13 cellular contexts compared by ENCODE assay signal in genomic region chr1:181018901-181019681, GRCh38. TPM values are rescaled to one million over a fixed set of nuclear protein-coding genes. Genes with fewer than 3 reads are reported as not detected.
DNase-seq lines count a peak whose midpoint lies in the region; ATAC-seq and TF ChIP-seq lines count a peak whose summit lies in the region.
"Had no signal": no experiment of that assay in that cellular context is flagged by ENCODE, and none has a peak within 500 bp of the region (broad histone marks: within the 10 kb centered on the region; RNA-seq: fewer than 3 reads in every experiment).

No MANE protein-coding gene starts in this region.

- peaks cover 34% of the 10 kb centered on the region for H3K4me1 Mint-ChIP-seq in activated T-cell treated with anti-CD3 and anti-CD28 coated beads, Interleukin-2, amount 50 U/mL, for 72 hours (ENCODE audit: low read depth)
- peaks cover 40% of the 10 kb centered on the region for H3K4me1 Mint-ChIP-seq in central memory CD8-positive, alpha-beta T cell

- DNase-seq in activated T-cell treated with anti-CD3 and anti-CD28 coated beads, Interleukin-2, amount 50 U/mL, for 72 hours = peak in 1 of 2 donors; percentile 26
- DNase-seq in activated T-cell treated with anti-CD3 and anti-CD28 coated beads, Interleukin-2, amount 50 U/mL, for 48 hours = no peak
- DNase-seq in PC-9 = no peak
- DNase-seq in central memory CD8-positive, alpha-beta T cell (ENCODE audit: low spot score in 2 of 2) = no peak
- DNase-seq in HK-2 (ENCODE audit: unreplicated experiment) = no peak
- no peak for DNase-seq in GM03348 (ENCODE audit: low spot score)
- DNase-seq: central memory CD4-positive, alpha-beta T cell; esophagus squamous epithelium; sigmoid colon; upper lobe of right lung had no signal

- no peaks in the 10 kb centered on the region for H3K9me3 Mint-ChIP-seq in activated T-cell treated with anti-CD3 and anti-CD28 coated beads, Interleukin-2, amount 50 U/mL, for 72 hours
- no peaks in the 10 kb centered on the region for H3K9me3 Mint-ChIP-seq in central memory CD8-positive, alpha-beta T cell

- no peak for TF ChIP-seq CTCF in PC-9 (conservative IDR thresholded peaks at IDR 0.05)

- peaks cover 18% of the 10 kb centered on the region for H3K4me1 ChIP-seq in PC-9 (replicated peaks; ENCODE audit: insufficient read depth)
- peaks cover 15% of the 10 kb centered on the region for H3K4me1 ChIP-seq in skeletal muscle satellite cell (ENCODE audit: control insufficient read depth, insufficient read depth, low read length)

- CTCF ChIA-PET in PC-9 (lab: Charles Lee) = interaction anchor here (0.6 kb wide), 1 partner anchor 67 kb away, joined by 8 read pairs; no protein-coding TSS in a partner anchor

- no peak overlapping the region for H3K9ac ChIP-seq in skeletal muscle satellite cell (ENCODE audit: low read depth, low read length)
- H3K9ac ChIP-seq: KMS-11 had no signal

- no peak overlapping the region for H2AFZ ChIP-seq in PC-9

- H3K27me3 ChIP-seq in PC-9 (ENCODE audit: insufficient read depth, low read depth) = no peaks in the 10 kb centered on the region
- no peaks in the 10 kb centered on the region for H3K27me3 ChIP-seq in skeletal muscle satellite cell (ENCODE audit: control insufficient read depth, insufficient read depth, low read length)
- H3K27me3 ChIP-seq: esophagus squamous epithelium, sigmoid colon, upper lobe of right lung had no signal

- peaks cover 51% of the 10 kb centered on the region for H4K20me1 ChIP-seq in PC-9 (ENCODE audit: insufficient read depth)

- H3K9me2 ChIP-seq in PC-9 (ENCODE audit: insufficient read depth) = no peaks in the 10 kb centered on the region

- H3K4me3 Mint-ChIP-seq in activated T-cell treated with anti-CD3 and anti-CD28 coated beads, Interleukin-2, amount 50 U/mL, for 72 hours = peak overlapping the region; percentile 59 to 95
- no peak overlapping the region for H3K4me3 Mint-ChIP-seq in central memory CD8-positive, alpha-beta T cell

- H3K9me3 ChIP-seq in PC-9 (ENCODE audit: insufficient read depth, low read depth) (no peaks in the 10 kb centered on the region), skeletal muscle satellite cell (replicated peaks; ENCODE audit: low read length) (no peaks in the 10 kb centered on the region)
- H3K9me3 ChIP-seq: esophagus squamous epithelium, sigmoid colon, upper lobe of right lung had no signal

- BruUV-seq in PC-9 (replicated peaks; lab: Mats Ljungman, UMichigan) = TSS peak; percentile 1

- intact Hi-C loops in PC-9 (cut with micrococcal nuclease; ENCODE audit: unreplicated experiment) = no loop called here

- peaks cover 5 to 12% of the 10 kb centered on the region in 2 donors for H3K36me3 Mint-ChIP-seq in activated T-cell treated with anti-CD3 and anti-CD28 coated beads, Interleukin-2, amount 50 U/mL, for 72 hours (ENCODE audit: insufficient read depth in 2 of 2)
- peaks cover 26% of the 10 kb centered on the region for H3K36me3 Mint-ChIP-seq in central memory CD8-positive, alpha-beta T cell (ENCODE audit: insufficient read depth)

- H3K4me2 ChIP-seq in PC-9 (0 out of 2 replicates have a peak overlapping the region, but pooled peaks have one; percentile 9), skeletal muscle satellite cell (ENCODE audit: low read length) (peak overlapping the region; percentile 41)
- H3K4me2 ChIP-seq: KMS-11 had no signal

- H3K36me3 ChIP-seq in PC-9 (ENCODE audit: low read depth) = 0 out of 2 replicates have a peak, but pooled peaks cover 5% of the 10 kb centered on the region
- peaks cover 4% of the 10 kb centered on the region for H3K36me3 ChIP-seq in skeletal muscle satellite cell (ENCODE audit: insufficient read depth, low read length)
- H3K36me3 ChIP-seq: sigmoid colon had no signal

- peaks cover 81% of the 10 kb centered on the region for H3K79me2 ChIP-seq in PC-9 (ENCODE audit: low read depth)

- H3K27me3 Mint-ChIP-seq in activated T-cell treated with anti-CD3 and anti-CD28 coated beads, Interleukin-2, amount 50 U/mL, for 72 hours (ENCODE audit: low read depth) = no peaks in the 10 kb centered on the region
- no peaks in the 10 kb centered on the region for H3K27me3 Mint-ChIP-seq in central memory CD8-positive, alpha-beta T cell

- H3F3A ChIP-seq in PC-9 (ENCODE audit: insufficient read depth, low read depth) = peaks cover 8% of the 10 kb centered on the region; the same call in 1 of the 2 replicates

- peak in 1 of 2 donors; percentile 22 for ATAC-seq in activated T-cell treated with anti-CD3 and anti-CD28 coated beads, Interleukin-2, amount 50 U/mL, for 72 hours (replicated peaks in 1 of 2)
- no peak for ATAC-seq in central memory CD8-positive, alpha-beta T cell (replicated peaks; ENCODE audit: extremely low read depth, poor library complexity, severe bottlenecking)
- ATAC-seq in GM18498 (IDR thresholded peaks at IDR 0.05; ENCODE audit: unreplicated experiment) = no peak
- ATAC-seq: upper lobe of right lung had no signal

- no peak overlapping the region for H3K4me3 ChIP-seq in PC-9
- no peak overlapping the region for H3K4me3 ChIP-seq in skeletal muscle satellite cell (ENCODE audit: low read length)
- H3K4me3 ChIP-seq: esophagus squamous epithelium, sigmoid colon, upper lobe of right lung had no signal

- peak overlapping the region; percentile 9 for H3K27ac Mint-ChIP-seq in activated T-cell treated with anti-CD3 and anti-CD28 coated beads, Interleukin-2, amount 50 U/mL, for 72 hours
- H3K27ac Mint-ChIP-seq in central memory CD8-positive, alpha-beta T cell (ENCODE audit: low read depth) = peak overlapping the region; percentile 12

- POLR2A ChIA-PET in PC-9 (lab: Charles Lee; ENCODE audit: unreplicated experiment) = interaction anchor here (0.6 to 0.8 kb wide), 2 partner anchors 1033 to 1171 kb away, joined by 5 to 11 read pairs; no protein-coding TSS in a partner anchor

- H3K27ac ChIP-seq in PC-9 = no peak overlapping the region
- H3K27ac ChIP-seq: KMS-11, sigmoid colon, upper lobe of right lung had no signal

RNA-seq across cellular contexts. Expression of gene STX6, which starts 3.6 kb away (rescaled TPM):
- 10 to 100 TPM; 20.9 to 21.5 TPM for total RNA-seq in activated T-cell treated with anti-CD3 and anti-CD28 coated beads, Interleukin-2, amount 50 U/mL, for 72 hours
- 23.0 and 25.2 TPM in 2 replicates for total RNA-seq in PC-9 (2021)
- total RNA-seq in skeletal muscle satellite cell (2012; rRNA removed) = 13.5 and 17.7 TPM in 2 replicates

RNA-seq across cellular contexts. Expression of gene MR1, which starts 14.7 kb away (rescaled TPM):
- total RNA-seq in activated T-cell treated with anti-CD3 and anti-CD28 coated beads, Interleukin-2, amount 50 U/mL, for 72 hours = 10 to 100 TPM; 48.9 to 49.9 TPM
- total RNA-seq in PC-9 (2021) = 11.2 and 15.5 TPM in 2 replicates
- 9.8 and 13.7 TPM in 2 replicates for total RNA-seq in skeletal muscle satellite cell (2012; rRNA removed)
